In genomic region chr1:230868736-230869385, GRCh38 we compare ENCODE assay signal across 1 cellular context.
TF ChIP-seq lines count a peak whose summit lies in the region.

No MANE protein-coding gene starts in this region.

TF ChIP-seq in K562, 482 proteins besides CTCF, POLR2A, EP300 and RAD21 (continued from another document and continues in another):
- no peak for TF ChIP-seq GTF2B (IDR thresholded peaks at IDR 0.05; ENCODE audit: extremely low read depth, insufficient read length)
- TF ChIP-seq ZNF24 (IDR thresholded peaks at IDR 0.05): no peak; the same call in 1 of the 2 replicates
- peak in 1 of 2 experiments; percentile 4; a peak in 1 of 4 replicates for TF ChIP-seq TEAD1 (CRISPR knock-in tag; IDR thresholded peaks at IDR 0.05)
- no peak for TF ChIP-seq POLR3G (IDR thresholded peaks at IDR 0.05; ENCODE audit: extremely low read depth, insufficient read length, insufficient replicate concordance)
- no peak for TF ChIP-seq ZBTB8A (IDR thresholded peaks at IDR 0.05; ENCODE audit: partially characterized antibody)
- no peak for TF ChIP-seq SMARCA5 (IDR thresholded peaks at IDR 0.05)
- no peak for TF ChIP-seq ZNF57 (CRISPR knock-in tag; IDR thresholded peaks at IDR 0.05)
- no peak for TF ChIP-seq HNRNPH1 (optimal IDR thresholded peaks at IDR 0.05; ENCODE audit: low read depth, low read length)
- TF ChIP-seq ZNF512 (tag; IDR thresholded peaks at IDR 0.05): no peak
- no peak for TF ChIP-seq U2AF1 (optimal IDR thresholded peaks at IDR 0.05; ENCODE audit: low read depth, low read length)
- peak; percentile 87 for TF ChIP-seq MAX (CRISPR knock-in tag; IDR thresholded peaks at IDR 0.05)
- TF ChIP-seq TAF15 (IDR thresholded peaks at IDR 0.05; ENCODE audit: low read depth, low read length): no peak
- TF ChIP-seq ZKSCAN3 (CRISPR knock-in tag; IDR thresholded peaks at IDR 0.05): no peak
- no peak for TF ChIP-seq ELK1 (CRISPR knock-in tag; IDR thresholded peaks at IDR 0.05)
- no peak for TF ChIP-seq SMAD4 (CRISPR knock-in tag; conservative IDR thresholded peaks at IDR 0.05)
- TF ChIP-seq ETV5 (CRISPR knock-in tag; IDR thresholded peaks at IDR 0.05; ENCODE audit: low read depth): no peak
- no peak for TF ChIP-seq ZBTB49 (CRISPR knock-in tag; IDR thresholded peaks at IDR 0.05; ENCODE audit: borderline replicate concordance)
- TF ChIP-seq BDP1 (IDR thresholded peaks at IDR 0.05; ENCODE audit: insufficient read depth, insufficient read length): no peak
- TF ChIP-seq, protein P1, sequence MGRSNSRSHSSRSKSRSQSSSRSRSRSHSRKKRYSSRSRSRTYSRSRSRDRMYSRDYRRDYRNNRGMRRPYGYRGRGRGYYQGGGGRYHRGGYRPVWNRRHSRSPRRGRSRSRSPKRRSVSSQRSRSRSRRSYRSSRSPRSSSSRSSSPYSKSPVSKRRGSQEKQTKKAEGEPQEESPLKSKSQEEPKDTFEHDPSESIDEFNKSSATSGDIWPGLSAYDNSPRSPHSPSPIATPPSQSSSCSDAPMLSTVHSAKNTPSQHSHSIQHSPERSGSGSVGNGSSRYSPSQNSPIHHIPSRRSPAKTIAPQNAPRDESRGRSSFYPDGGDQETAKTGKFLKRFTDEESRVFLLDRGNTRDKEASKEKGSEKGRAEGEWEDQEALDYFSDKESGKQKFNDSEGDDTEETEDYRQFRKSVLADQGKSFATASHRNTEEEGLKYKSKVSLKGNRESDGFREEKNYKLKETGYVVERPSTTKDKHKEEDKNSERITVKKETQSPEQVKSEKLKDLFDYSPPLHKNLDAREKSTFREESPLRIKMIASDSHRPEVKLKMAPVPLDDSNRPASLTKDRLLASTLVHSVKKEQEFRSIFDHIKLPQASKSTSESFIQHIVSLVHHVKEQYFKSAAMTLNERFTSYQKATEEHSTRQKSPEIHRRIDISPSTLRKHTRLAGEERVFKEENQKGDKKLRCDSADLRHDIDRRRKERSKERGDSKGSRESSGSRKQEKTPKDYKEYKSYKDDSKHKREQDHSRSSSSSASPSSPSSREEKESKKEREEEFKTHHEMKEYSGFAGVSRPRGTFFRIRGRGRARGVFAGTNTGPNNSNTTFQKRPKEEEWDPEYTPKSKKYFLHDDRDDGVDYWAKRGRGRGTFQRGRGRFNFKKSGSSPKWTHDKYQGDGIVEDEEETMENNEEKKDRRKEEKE (IDR thresholded peaks at IDR 0.05; ENCODE audit: borderline replicate concordance in 1 of 2, control insufficient read depth in 1 of 2, low read depth in 2 of 2, low read length in 1 of 2): no peak
- TF ChIP-seq SIX5 (IDR thresholded peaks at IDR 0.05; ENCODE audit: borderline replicate concordance in 1 of 2, insufficient read depth in 1 of 2, low read depth in 1 of 2, low read length in 2 of 2): no peak
- TF ChIP-seq MCM7 (IDR thresholded peaks at IDR 0.05): no peak
- TF ChIP-seq ZNF830 (CRISPR knock-in tag; IDR thresholded peaks at IDR 0.05): no peak
- TF ChIP-seq, protein P2, sequence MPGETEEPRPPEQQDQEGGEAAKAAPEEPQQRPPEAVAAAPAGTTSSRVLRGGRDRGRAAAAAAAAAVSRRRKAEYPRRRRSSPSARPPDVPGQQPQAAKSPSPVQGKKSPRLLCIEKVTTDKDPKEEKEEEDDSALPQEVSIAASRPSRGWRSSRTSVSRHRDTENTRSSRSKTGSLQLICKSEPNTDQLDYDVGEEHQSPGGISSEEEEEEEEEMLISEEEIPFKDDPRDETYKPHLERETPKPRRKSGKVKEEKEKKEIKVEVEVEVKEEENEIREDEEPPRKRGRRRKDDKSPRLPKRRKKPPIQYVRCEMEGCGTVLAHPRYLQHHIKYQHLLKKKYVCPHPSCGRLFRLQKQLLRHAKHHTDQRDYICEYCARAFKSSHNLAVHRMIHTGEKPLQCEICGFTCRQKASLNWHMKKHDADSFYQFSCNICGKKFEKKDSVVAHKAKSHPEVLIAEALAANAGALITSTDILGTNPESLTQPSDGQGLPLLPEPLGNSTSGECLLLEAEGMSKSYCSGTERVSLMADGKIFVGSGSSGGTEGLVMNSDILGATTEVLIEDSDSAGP (CRISPR knock-in tag; IDR thresholded peaks at IDR 0.05): no peak
- TF ChIP-seq, protein P3, sequence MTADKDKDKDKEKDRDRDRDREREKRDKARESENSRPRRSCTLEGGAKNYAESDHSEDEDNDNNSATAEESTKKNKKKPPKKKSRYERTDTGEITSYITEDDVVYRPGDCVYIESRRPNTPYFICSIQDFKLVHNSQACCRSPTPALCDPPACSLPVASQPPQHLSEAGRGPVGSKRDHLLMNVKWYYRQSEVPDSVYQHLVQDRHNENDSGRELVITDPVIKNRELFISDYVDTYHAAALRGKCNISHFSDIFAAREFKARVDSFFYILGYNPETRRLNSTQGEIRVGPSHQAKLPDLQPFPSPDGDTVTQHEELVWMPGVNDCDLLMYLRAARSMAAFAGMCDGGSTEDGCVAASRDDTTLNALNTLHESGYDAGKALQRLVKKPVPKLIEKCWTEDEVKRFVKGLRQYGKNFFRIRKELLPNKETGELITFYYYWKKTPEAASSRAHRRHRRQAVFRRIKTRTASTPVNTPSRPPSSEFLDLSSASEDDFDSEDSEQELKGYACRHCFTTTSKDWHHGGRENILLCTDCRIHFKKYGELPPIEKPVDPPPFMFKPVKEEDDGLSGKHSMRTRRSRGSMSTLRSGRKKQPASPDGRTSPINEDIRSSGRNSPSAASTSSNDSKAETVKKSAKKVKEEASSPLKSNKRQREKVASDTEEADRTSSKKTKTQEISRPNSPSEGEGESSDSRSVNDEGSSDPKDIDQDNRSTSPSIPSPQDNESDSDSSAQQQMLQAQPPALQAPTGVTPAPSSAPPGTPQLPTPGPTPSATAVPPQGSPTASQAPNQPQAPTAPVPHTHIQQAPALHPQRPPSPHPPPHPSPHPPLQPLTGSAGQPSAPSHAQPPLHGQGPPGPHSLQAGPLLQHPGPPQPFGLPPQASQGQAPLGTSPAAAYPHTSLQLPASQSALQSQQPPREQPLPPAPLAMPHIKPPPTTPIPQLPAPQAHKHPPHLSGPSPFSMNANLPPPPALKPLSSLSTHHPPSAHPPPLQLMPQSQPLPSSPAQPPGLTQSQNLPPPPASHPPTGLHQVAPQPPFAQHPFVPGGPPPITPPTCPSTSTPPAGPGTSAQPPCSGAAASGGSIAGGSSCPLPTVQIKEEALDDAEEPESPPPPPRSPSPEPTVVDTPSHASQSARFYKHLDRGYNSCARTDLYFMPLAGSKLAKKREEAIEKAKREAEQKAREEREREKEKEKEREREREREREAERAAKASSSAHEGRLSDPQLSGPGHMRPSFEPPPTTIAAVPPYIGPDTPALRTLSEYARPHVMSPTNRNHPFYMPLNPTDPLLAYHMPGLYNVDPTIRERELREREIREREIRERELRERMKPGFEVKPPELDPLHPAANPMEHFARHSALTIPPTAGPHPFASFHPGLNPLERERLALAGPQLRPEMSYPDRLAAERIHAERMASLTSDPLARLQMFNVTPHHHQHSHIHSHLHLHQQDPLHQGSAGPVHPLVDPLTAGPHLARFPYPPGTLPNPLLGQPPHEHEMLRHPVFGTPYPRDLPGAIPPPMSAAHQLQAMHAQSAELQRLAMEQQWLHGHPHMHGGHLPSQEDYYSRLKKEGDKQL (CRISPR knock-in tag; IDR thresholded peaks at IDR 0.05; ENCODE audit: borderline replicate concordance): no peak
- TF ChIP-seq ZMIZ1 (IDR thresholded peaks at IDR 0.05; ENCODE audit: low read depth in 2 of 2, low read length in 2 of 2): no peak
- no peak for TF ChIP-seq SNIP1 (IDR thresholded peaks at IDR 0.05; ENCODE audit: low read depth)
- TF ChIP-seq TFAM (CRISPR knock-in tag; conservative IDR thresholded peaks at IDR 0.05): no peak
- no peak for TF ChIP-seq CUX1 (CRISPR knock-in tag; IDR thresholded peaks at IDR 0.05)
